ENCODE assay signal across 7 cellular contexts in genomic region chr2:71923887-71924533, GRCh38.
DNase-seq lines count a peak whose midpoint lies in the region; FAIRE-seq and TF ChIP-seq lines count a peak whose summit lies in the region.

No MANE protein-coding gene starts in this region.

- H3K27ac Mint-ChIP-seq in T-helper 2 cell treated with Interferon-gamma antibody and Interleukin-4, amounts not matched to agents 5 μg/mL and 100 μg/mL, for 36 hours = no peak overlapping the region

- no peaks in the 10 kb centered on the region for H3K36me3 Mint-ChIP-seq in T-helper 2 cell treated with Interferon-gamma antibody and Interleukin-4, amounts not matched to agents 5 μg/mL and 100 μg/mL, for 36 hours (ENCODE audit: low read depth)

- in situ Hi-C loops in T47D (cut with HindIII; ENCODE audit: low pct_unique_long_range_greater_than_20kb, low sequenced_read_pairs) = no loop called here

- dilution Hi-C loops in keratinocyte (cut with MboI; ENCODE audit: extremely low pct_ligation_motif_present, low sequenced_read_pairs) = no loop called here

- no peaks in the 10 kb centered on the region for H3K27me3 ChIP-seq in keratinocyte (ENCODE audit: control insufficient read depth, extremely low read depth, insufficient read depth, low read length)

- H3K9me1 ChIP-seq in keratinocyte (ENCODE audit: control insufficient read depth, extremely low read depth, insufficient read depth, low read length) = no peaks in the 10 kb centered on the region

- H3K4me3 ChIP-seq in keratinocyte (ENCODE audit: control insufficient read depth in 2 of 3, extremely low read depth in 1 of 3, insufficient read depth in 2 of 3, low read depth in 1 of 3, low read length in 3 of 3) = no peak overlapping the region

- no peaks in the 10 kb centered on the region for H3K36me3 ChIP-seq in keratinocyte (ENCODE audit: control insufficient read depth in 2 of 2, extremely low read depth in 1 of 2, insufficient read depth in 2 of 2, low read length in 2 of 2)

- peaks cover 5% of the 10 kb centered on the region for H3K4me1 ChIP-seq in keratinocyte (ENCODE audit: control insufficient read depth, extremely low read depth, insufficient read depth, low read length)

- no peaks in the 10 kb centered on the region for H3K4me1 Mint-ChIP-seq in T-helper 2 cell treated with Interferon-gamma antibody and Interleukin-4, amounts not matched to agents 5 μg/mL and 100 μg/mL, for 36 hours (ENCODE audit: low read depth)

- H2AFZ ChIP-seq in keratinocyte (ENCODE audit: control insufficient read depth, low read length) = no peak overlapping the region

- H3K9me3 Mint-ChIP-seq in T-helper 2 cell treated with Interferon-gamma antibody and Interleukin-4, amounts not matched to agents 5 μg/mL and 100 μg/mL, for 36 hours = no peaks in the 10 kb centered on the region

- peak; percentile 84 for FAIRE-seq in keratinocyte (lab: Jason Lieb, UNC)

- TF ChIP-seq CTCF in GM12874 (IDR thresholded peaks at IDR 0.05; ENCODE audit: insufficient read depth, low read depth, low read length) (peak; percentile 73), keratinocyte (optimal IDR thresholded peaks at IDR 0.05 in 1 of 3, IDR thresholded peaks at IDR 0.05 in 1 of 3, conservative IDR thresholded peaks at IDR 0.05 in 1 of 3; ENCODE audit: extremely low read depth in 1 of 3, insufficient read depth in 2 of 3, low read length in 3 of 3) (peak; percentile 73 to 97 (median 92))

- H3K27me3 Mint-ChIP-seq in T-helper 2 cell treated with Interferon-gamma antibody and Interleukin-4, amounts not matched to agents 5 μg/mL and 100 μg/mL, for 36 hours (ENCODE audit: low read depth) = no peaks in the 10 kb centered on the region

- H3K79me2 ChIP-seq in keratinocyte (ENCODE audit: control insufficient read depth, insufficient read depth, low read length) = no peaks in the 10 kb centered on the region

- H3K27ac ChIP-seq in keratinocyte (ENCODE audit: control insufficient read depth, insufficient read depth, low read length) = no peak overlapping the region

- peak; percentile 60 for DNase-seq in HCEC 1CT
- DNase-seq in NCI-H1436 (lab: John Stamatoyannopoulos, UW) = peak; percentile 78
- peak; percentile 29 for DNase-seq in T-helper 2 cell treated with Interferon-gamma antibody and Interleukin-4, amounts not matched to agents 5 μg/mL and 100 μg/mL, for 36 hours (ENCODE audit: low spot score)
- DNase-seq in T47D (ENCODE audit: low read depth in 1 of 2, low spot score in 1 of 2) = peak; percentile 56 to 79
- DNase-seq in keratinocyte (ENCODE audit: low read depth, low spot score) = peak; percentile 21
- peak; percentile 23 to 32 for DNase-seq in stimulated activated CD4-positive, alpha-beta T cell treated with anti-CD3 and anti-CD28 coated beads, Interleukin-1b, Interleukin-23, amount 100 ng/mL, for 4 hours (ENCODE audit: low read depth in 2 of 2)

- H3K4me3 Mint-ChIP-seq in T-helper 2 cell treated with Interferon-gamma antibody and Interleukin-4, amounts not matched to agents 5 μg/mL and 100 μg/mL, for 36 hours = no peak overlapping the region

- H4K20me1 ChIP-seq in keratinocyte (ENCODE audit: control insufficient read depth, extremely low read depth, insufficient read depth, low read length) = no peaks in the 10 kb centered on the region

- no peaks in the 10 kb centered on the region for H3K9me3 ChIP-seq in keratinocyte (ENCODE audit: control insufficient read depth, low read depth, low read length)

- H3K4me2 ChIP-seq in keratinocyte (ENCODE audit: control insufficient read depth, extremely low read depth, insufficient read depth, low read depth, low read length) = no peak overlapping the region

- H3K9ac ChIP-seq in keratinocyte (ENCODE audit: control insufficient read depth, extremely low read depth, insufficient read depth, low read length) = no peak overlapping the region

Comparison
In these comparisons a context has a peak if more than half of its experiments do, and no peak if none do; other contexts are left out.
1. DNase-seq: peak in every context shown above with its lines; median percentile 78 in NCI-H1436; 68 in T47D; 60 in HCEC 1CT; 29 in T-helper 2 cell treated with Interferon-gamma antibody and Interleukin-4, amounts not matched to agents 5 μg/mL and 100 μg/mL, for 36 hours; 28 in stimulated activated CD4-positive, alpha-beta T cell treated with anti-CD3 and anti-CD28 coated beads, Interleukin-1b, Interleukin-23, amount 100 ng/mL, for 4 hours; 21 in keratinocyte.